Comparison of ENCODE assay signal across 10 cellular contexts in genomic region chr17:30433514-30433913, GRCh38. TPM values are rescaled to one million over a fixed set of nuclear protein-coding genes. Genes with fewer than 3 reads are reported as not detected.
DNase-seq lines count a peak whose midpoint lies in the region; TF ChIP-seq lines count a peak whose summit lies in the region.
"Had no signal": no experiment of that assay in that cellular context is flagged by ENCODE, and none has a peak within 500 bp of the region (broad histone marks: within the 10 kb centered on the region; RNA-seq: fewer than 3 reads in every experiment).

No MANE protein-coding gene starts in this region.

- no peaks in the 10 kb centered on the region for H3K9me3 Mint-ChIP-seq in activated naive CD4-positive, alpha-beta T cell treated with anti-CD3 and anti-CD28 coated beads, Interleukin-2, amount 10 ng/mL, durations not matched to agents 7 days and 5 days
- no peaks in the 10 kb centered on the region for H3K9me3 Mint-ChIP-seq in activated T-helper 2 cell treated with anti-CD3 and anti-CD28 coated beads, Interferon-gamma antibody, Interleukin-2, Interleukin-4, amounts not matched to agents 10 μg/mL and 5 μg/mL and 100 μg/mL, durations not matched to agents 14 hours and 24 hours and 36 hours
- H3K9me3 Mint-ChIP-seq in endodermal cell = no peaks in the 10 kb centered on the region
- H3K9me3 Mint-ChIP-seq: activated T-helper 17 cell treated with anti-CD3 and anti-CD28 coated beads, Interleukin-2, amount 50 U/mL, for 72 hours had no signal

- H3K4me3 ChIP-seq in astrocyte of the spinal cord (ENCODE audit: low read depth, low read length) = no peak overlapping the region
- no peak overlapping the region for H3K4me3 ChIP-seq in endodermal cell (ENCODE audit: low read length)

- no peaks in the 10 kb centered on the region for H3K27me3 ChIP-seq in endodermal cell (ENCODE audit: control insufficient read depth, insufficient read depth, low read length, poor library complexity, severe bottlenecking)

- no peak overlapping the region for H3K27ac Mint-ChIP-seq in activated naive CD4-positive, alpha-beta T cell treated with anti-CD3 and anti-CD28 coated beads, Interleukin-2, amount 10 ng/mL, durations not matched to agents 7 days and 5 days
- no peak overlapping the region for H3K27ac Mint-ChIP-seq in activated T-helper 2 cell treated with anti-CD3 and anti-CD28 coated beads, Interferon-gamma antibody, Interleukin-2, Interleukin-4, amounts not matched to agents 10 μg/mL and 5 μg/mL and 100 μg/mL, durations not matched to agents 14 hours and 24 hours and 36 hours
- no peak overlapping the region for H3K27ac Mint-ChIP-seq in endodermal cell

- no peaks in the 10 kb centered on the region for H3K9me3 ChIP-seq in endodermal cell (ENCODE audit: control insufficient read depth, low read length)

- H3K4me3 Mint-ChIP-seq in activated naive CD4-positive, alpha-beta T cell treated with anti-CD3 and anti-CD28 coated beads, Interleukin-2, amount 10 ng/mL, durations not matched to agents 7 days and 5 days = no peak overlapping the region
- H3K4me3 Mint-ChIP-seq in activated T-helper 2 cell treated with anti-CD3 and anti-CD28 coated beads, Interferon-gamma antibody, Interleukin-2, Interleukin-4, amounts not matched to agents 10 μg/mL and 5 μg/mL and 100 μg/mL, durations not matched to agents 14 hours and 24 hours and 36 hours (ENCODE audit: low read depth) = no peak overlapping the region
- no peak overlapping the region for H3K4me3 Mint-ChIP-seq in endodermal cell
- H3K4me3 Mint-ChIP-seq: activated T-helper 17 cell treated with anti-CD3 and anti-CD28 coated beads, Interleukin-2, amount 50 U/mL, for 72 hours had no signal

- H3K4me1 Mint-ChIP-seq in activated naive CD4-positive, alpha-beta T cell treated with anti-CD3 and anti-CD28 coated beads, Interleukin-2, amount 10 ng/mL, durations not matched to agents 7 days and 5 days = no peaks in the 10 kb centered on the region
- peaks cover 6% of the 10 kb centered on the region for H3K4me1 Mint-ChIP-seq in activated T-helper 2 cell treated with anti-CD3 and anti-CD28 coated beads, Interferon-gamma antibody, Interleukin-2, Interleukin-4, amounts not matched to agents 10 μg/mL and 5 μg/mL and 100 μg/mL, durations not matched to agents 14 hours and 24 hours and 36 hours (ENCODE audit: low read depth)
- peaks cover 5% of the 10 kb centered on the region for H3K4me1 Mint-ChIP-seq in endodermal cell

- H3K36me3 Mint-ChIP-seq in activated naive CD4-positive, alpha-beta T cell treated with anti-CD3 and anti-CD28 coated beads, Interleukin-2, amount 10 ng/mL, durations not matched to agents 7 days and 5 days = peaks cover 25% of the 10 kb centered on the region
- peaks cover 30% of the 10 kb centered on the region for H3K36me3 Mint-ChIP-seq in activated T-helper 2 cell treated with anti-CD3 and anti-CD28 coated beads, Interferon-gamma antibody, Interleukin-2, Interleukin-4, amounts not matched to agents 10 μg/mL and 5 μg/mL and 100 μg/mL, durations not matched to agents 14 hours and 24 hours and 36 hours (ENCODE audit: low read depth)
- peaks cover 63% of the 10 kb centered on the region for H3K36me3 Mint-ChIP-seq in endodermal cell (ENCODE audit: low read depth)

- no peak for TF ChIP-seq CTCF in astrocyte of the spinal cord (IDR thresholded peaks at IDR 0.05; ENCODE audit: low read depth, low read length)
- TF ChIP-seq CTCF in endodermal cell (conservative IDR thresholded peaks at IDR 0.05) = no peak

- intact Hi-C loops in activated T-helper 2 cell treated with anti-CD3 and anti-CD28 coated beads, Interferon-gamma antibody, Interleukin-2, Interleukin-4, amounts not matched to agents 10 μg/mL and 5 μg/mL and 100 μg/mL, durations not matched to agents 14 hours and 24 hours and 36 hours (cut with micrococcal nuclease) = no loop called here

- H3K27ac ChIP-seq in endodermal cell (ENCODE audit: low read depth, low read length) = no peak overlapping the region

- H3K9ac ChIP-seq in endodermal cell (ENCODE audit: extremely low read depth, low read length, poor library complexity, severe bottlenecking) = no peak overlapping the region

- WGBS in endodermal cell (ENCODE audit: insufficient coverage in 1 of 2, insufficient read length in 1 of 2), 2 experiments = 93% methylated on average over 1 of the region's 1 CpG

- peak; percentile 90 for DNase-seq in DMS53 treated with DMSO at 0.1 percent for 48 hours (lab: John Stamatoyannopoulos, UW; ENCODE audit: unreplicated experiment)
- peak; percentile 15 for DNase-seq in NCI-H128 (lab: John Stamatoyannopoulos, UW; ENCODE audit: unreplicated experiment)
- peak; percentile 94 for DNase-seq in astrocyte of the spinal cord (ENCODE audit: low read depth, low spot score)
- DNase-seq in non-pigmented ciliary epithelial cell (ENCODE audit: low read depth) = peak; percentile 94
- no peak for DNase-seq in activated naive CD4-positive, alpha-beta T cell treated with anti-CD3 and anti-CD28 coated beads, Interleukin-2, amount 10 ng/mL, durations not matched to agents 7 days and 5 days
- no peak for DNase-seq in activated T-helper 2 cell treated with anti-CD3 and anti-CD28 coated beads, Interferon-gamma antibody, Interleukin-2, Interleukin-4, amounts not matched to agents 10 μg/mL and 5 μg/mL and 100 μg/mL, durations not matched to agents 14 hours and 24 hours and 36 hours (ENCODE audit: low spot score)
- no peak for DNase-seq in endodermal cell
- no peak for DNase-seq in T-helper 2 cell
- DNase-seq: SIG-M5 had no signal

- H3K36me3 ChIP-seq in endodermal cell (ENCODE audit: control insufficient read depth, insufficient read depth, low read length) = peaks cover 64% of the 10 kb centered on the region

- in situ Hi-C loops in astrocyte of the spinal cord (cut with HindIII; ENCODE audit: low sequenced_read_pairs) = no loop called here

- H3K4me1 ChIP-seq in endodermal cell (ENCODE audit: control insufficient read depth, insufficient read depth, low read length) = no peaks in the 10 kb centered on the region

- no peaks in the 10 kb centered on the region for H3K27me3 Mint-ChIP-seq in activated naive CD4-positive, alpha-beta T cell treated with anti-CD3 and anti-CD28 coated beads, Interleukin-2, amount 10 ng/mL, durations not matched to agents 7 days and 5 days
- no peaks in the 10 kb centered on the region for H3K27me3 Mint-ChIP-seq in activated T-helper 2 cell treated with anti-CD3 and anti-CD28 coated beads, Interferon-gamma antibody, Interleukin-2, Interleukin-4, amounts not matched to agents 10 μg/mL and 5 μg/mL and 100 μg/mL, durations not matched to agents 14 hours and 24 hours and 36 hours (ENCODE audit: low read depth)
- no peaks in the 10 kb centered on the region for H3K27me3 Mint-ChIP-seq in endodermal cell (ENCODE audit: insufficient read depth)
- H3K27me3 Mint-ChIP-seq: activated T-helper 17 cell treated with anti-CD3 and anti-CD28 coated beads, Interleukin-2, amount 50 U/mL, for 72 hours had no signal

- CTCF ChIA-PET in activated naive CD4-positive, alpha-beta T cell treated with anti-CD3 and anti-CD28 coated beads, Interleukin-2, amount 10 ng/mL, durations not matched to agents 7 days and 5 days (lab: Charles Lee) = no interaction called here

RNA-seq across cellular contexts. Expression of gene GOSR1, which starts 43.7 kb away (rescaled TPM):
- total RNA-seq in activated T-helper 2 cell treated with anti-CD3 and anti-CD28 coated beads, Interferon-gamma antibody, Interleukin-2, Interleukin-4, amounts not matched to agents 10 μg/mL and 5 μg/mL and 100 μg/mL, durations not matched to agents 14 hours and 24 hours and 36 hours = 51.1 and 53.6 TPM in 2 replicates
- total RNA-seq in endodermal cell = 10 to 100 TPM; 50.8 to 57.3 TPM
- polyA plus RNA-seq in endodermal cell (2013, experiment 1 of 2) = 30.3 TPM
- polyA plus RNA-seq in endodermal cell (2013, experiment 2 of 2) = 27.3 TPM

RNA-seq across cellular contexts. Expression of gene CPD, which starts 54.8 kb away (rescaled TPM):
- 26.0 and 31.5 TPM in 2 replicates for total RNA-seq in activated T-helper 2 cell treated with anti-CD3 and anti-CD28 coated beads, Interferon-gamma antibody, Interleukin-2, Interleukin-4, amounts not matched to agents 10 μg/mL and 5 μg/mL and 100 μg/mL, durations not matched to agents 14 hours and 24 hours and 36 hours
- 10 to 100 TPM; 81.7 to 82.1 TPM for total RNA-seq in endodermal cell
- 38.8 TPM for polyA plus RNA-seq in endodermal cell (2013, experiment 1 of 2)
- polyA plus RNA-seq in endodermal cell (2013, experiment 2 of 2) = 40.4 TPM

Comparison
In these comparisons a context has a peak if more than half of its experiments do, and no peak if none do; other contexts are left out.
1. DNase-seq: peak in DMS53 treated with DMSO at 0.1 percent for 48 hours (single experiment), NCI-H128 (single experiment), astrocyte of the spinal cord (single experiment) and non-pigmented ciliary epithelial cell (single experiment); none in activated naive CD4-positive, alpha-beta T cell treated with anti-CD3 and anti-CD28 coated beads, Interleukin-2, amount 10 ng/mL, durations not matched to agents 7 days and 5 days (single experiment), activated T-helper 2 cell treated with anti-CD3 and anti-CD28 coated beads, Interferon-gamma antibody, Interleukin-2, Interleukin-4, amounts not matched to agents 10 μg/mL and 5 μg/mL and 100 μg/mL, durations not matched to agents 14 hours and 24 hours and 36 hours (single experiment), endodermal cell (single experiment) and T-helper 2 cell (0 of 5).